Comparison of ENCODE assay signal across 17 cellular contexts in the genomic region with DNA sequence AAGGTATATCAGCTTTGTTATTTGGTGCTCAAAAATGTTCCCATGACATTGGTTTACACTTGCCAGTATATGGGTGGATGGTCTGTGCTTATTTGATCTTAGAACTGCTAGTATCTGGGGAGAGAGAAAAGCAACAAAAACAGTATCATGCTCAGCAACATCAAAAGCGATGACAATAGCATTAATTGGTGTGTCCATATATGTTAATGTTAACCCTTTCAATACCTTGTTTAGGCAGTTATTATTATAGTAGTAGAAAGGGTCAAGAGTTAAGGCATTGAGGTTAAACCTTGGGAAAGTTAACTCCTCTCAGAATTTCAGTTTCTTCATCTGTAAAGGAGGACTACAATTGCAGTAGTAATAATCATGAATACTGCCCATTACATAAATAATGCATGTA. TPM values are rescaled to one million over a fixed set of nuclear protein-coding genes. Genes with fewer than 3 reads are reported as not detected.
DNase-seq lines count a peak whose midpoint lies in the region; ATAC-seq, FAIRE-seq and TF ChIP-seq lines count a peak whose summit lies in the region.
"Had no signal": no experiment of that assay in that cellular context is flagged by ENCODE, and none has a peak within 500 bp of the region (broad histone marks: within the 10 kb centered on the region; RNA-seq: fewer than 3 reads in every experiment).

No MANE protein-coding gene starts in this region.

- ATAC-seq in heart left ventricle, result no peak
- no peak for ATAC-seq in left cardiac atrium
- no peak for ATAC-seq in HepG2
- ATAC-seq in right lobe of liver, result no peak
- no peak for ATAC-seq in psoas muscle
- ATAC-seq in HG02571 (IDR thresholded peaks at IDR 0.05; ENCODE audit: unreplicated experiment), result no peak
- ATAC-seq: CD8-positive, alpha-beta T cell; GM23338 had no signal

- no peak for DNase-seq in heart left ventricle
- no peak for DNase-seq in left cardiac atrium
- no peak for DNase-seq in HepG2 (ENCODE audit: low spot score)
- DNase-seq in right lobe of liver, result no peak
- DNase-seq in psoas muscle, result no peak
- DNase-seq in MM.1S, result no peak
- DNase-seq: 8988T; Calu3; CD8-positive, alpha-beta T cell; DMS79 treated with DMSO at 0.1 percent for 48 hours; GF-D8; HCEC 1CT had no signal

- H3K27ac ChIP-seq in heart left ventricle, result peak overlapping the region in 11 of 12 donors; percentile 37 to 79 (median 57)
- H3K27ac ChIP-seq in HepG2 (ENCODE audit: extremely low read length, insufficient read depth, low read length), result no peak overlapping the region
- H3K27ac ChIP-seq in right lobe of liver, result peak overlapping the region in 1 of 3 donors; percentile 39
- peak overlapping the region; percentile 50 for H3K27ac ChIP-seq in psoas muscle
- no peak overlapping the region for H3K27ac ChIP-seq in MM.1S (ENCODE audit: low read length)
- H3K27ac ChIP-seq: BLaER1 treated with 17β-estradiol and CSF1 and Interleukin-3, amounts not matched to agents 10 nM and 100 nM; HL-60 had no signal

- no peak for TF ChIP-seq CTCF in heart left ventricle (IDR thresholded peaks at IDR 0.05)
- TF ChIP-seq CTCF in HepG2 (CRISPR knock-in tag; IDR thresholded peaks at IDR 0.05), result no peak
- no peak for TF ChIP-seq CTCF in right lobe of liver (IDR thresholded peaks at IDR 0.05)
- TF ChIP-seq CTCF in psoas muscle (IDR thresholded peaks at IDR 0.05), result no peak
- TF ChIP-seq CTCF in MM.1S (IDR thresholded peaks at IDR 0.05; ENCODE audit: low read length), result no peak

- no TSS peak for BruUV-seq in HepG2 (replicated peaks; lab: Mats Ljungman, UMichigan)

- no peaks in the 10 kb centered on the region for H3K27me3 ChIP-seq in heart left ventricle
- H3K27me3 ChIP-seq in HepG2 (ENCODE audit: control insufficient read depth in 1 of 2, insufficient read depth in 2 of 2, low read length in 2 of 2), result no peaks in the 10 kb centered on the region
- no peaks in the 10 kb centered on the region for H3K27me3 ChIP-seq in right lobe of liver
- H3K27me3 ChIP-seq in psoas muscle (ENCODE audit: insufficient read depth in 3 of 3, low read length in 2 of 3), result no peaks in the 10 kb centered on the region
- H3K27me3 ChIP-seq in MM.1S (replicated peaks; ENCODE audit: insufficient read depth, low read length), result no peaks in the 10 kb centered on the region
- H3K27me3 ChIP-seq: BLaER1 treated with 17β-estradiol and CSF1 and Interleukin-3, amounts not matched to agents 10 nM and 100 nM had no signal

- TF ChIP-seq EP300 in HepG2 (IDR thresholded peaks at IDR 0.05; ENCODE audit: low read depth in 2 of 2, low read length in 2 of 2) (no peak), HepG2 (CRISPR knock-in tag; IDR thresholded peaks at IDR 0.05; ENCODE audit: borderline replicate concordance) (no peak)

- H3K36me3 ChIP-seq in heart left ventricle (no peaks in the 10 kb centered on the region), HepG2 (replicated peaks in 1 of 2; ENCODE audit: control insufficient read depth in 1 of 2, insufficient read depth in 2 of 2, low read length in 2 of 2) (no peaks in the 10 kb centered on the region), right lobe of liver (no peaks in the 10 kb centered on the region), psoas muscle (ENCODE audit: insufficient read depth in 1 of 2, low read depth in 1 of 2) (no peaks in the 10 kb centered on the region), MM.1S (replicated peaks; ENCODE audit: insufficient read depth, low read length) (no peaks in the 10 kb centered on the region)
- H3K36me3 ChIP-seq: BLaER1 treated with 17β-estradiol and CSF1 and Interleukin-3, amounts not matched to agents 10 nM and 100 nM had no signal

- intact Hi-C loops in heart left ventricle (cut with DNase I), result no loop called here
- intact Hi-C loops in left cardiac atrium (cut with DNase I), result no loop called here
- intact Hi-C loops in HepG2 (cut with micrococcal nuclease; ENCODE audit: unreplicated experiment), result no loop called here
- intact Hi-C loops in right lobe of liver (cut with DNase I), result no loop called here
- intact Hi-C loops in psoas muscle (cut with DNase I), result no loop called here

- in situ Hi-C loops in HepG2 (cut with HindIII; ENCODE audit: extremely low pct_ligation_motif_present, low pct_unique_long_range_greater_than_20kb), result no loop called here

- H4K20me1 ChIP-seq in HepG2 (ENCODE audit: insufficient read depth, low read length) (no peaks in the 10 kb centered on the region), MM.1S (ENCODE audit: insufficient read depth, low read length) (no peaks in the 10 kb centered on the region)
- H4K20me1 ChIP-seq: BLaER1 treated with 17β-estradiol and CSF1 and Interleukin-3, amounts not matched to agents 10 nM and 100 nM had no signal

- H3K4me3 ChIP-seq in heart left ventricle (peak overlapping the region in 1 of 12 donors; percentile 30), HepG2 (replicated peaks in 1 of 3; ENCODE audit: insufficient read depth in 1 of 3, low read depth in 2 of 3, low read length in 3 of 3) (no peak overlapping the region), right lobe of liver (no peak overlapping the region), psoas muscle (no peak overlapping the region), MM.1S (ENCODE audit: low read length) (no peak overlapping the region)
- H3K4me3 ChIP-seq: BLaER1 treated with 17β-estradiol and CSF1 and Interleukin-3, amounts not matched to agents 10 nM and 100 nM; GM23338 had no signal

- peaks cover 0 to 53% (median 35%) of the 10 kb centered on the region in 12 donors for H3K4me1 ChIP-seq in heart left ventricle
- H3K4me1 ChIP-seq in HepG2 (ENCODE audit: insufficient read depth, low read length), result peaks cover 23% of the 10 kb centered on the region
- H3K4me1 ChIP-seq in right lobe of liver, result peaks cover 0 to 10% (median 0%) of the 10 kb centered on the region in 4 donors
- H3K4me1 ChIP-seq in psoas muscle, result peaks cover 38% of the 10 kb centered on the region
- peaks cover 1% of the 10 kb centered on the region for H3K4me1 ChIP-seq in MM.1S (ENCODE audit: low read length)
- H3K4me1 ChIP-seq: BLaER1 treated with 17β-estradiol and CSF1 and Interleukin-3, amounts not matched to agents 10 nM and 100 nM had no signal

- no peak for TF ChIP-seq RAD21 in HepG2 (CRISPR knock-in tag; IDR thresholded peaks at IDR 0.05)

- H3K9me2 ChIP-seq in MM.1S (replicated peaks; ENCODE audit: insufficient read depth, low read length), result no peaks in the 10 kb centered on the region

- WGBS in heart left ventricle, 4 donors, result 58 to 75% (median 72%) methylated on average over 1 of the region's 1 CpG
- 93% methylated on average over 1 of the region's 1 CpG for WGBS in HepG2 (ENCODE audit: low lambda C conversion rate)
- WGBS in right lobe of liver (ENCODE audit: insufficient coverage, low coverage, low lambda C conversion rate, missing lambda C conversion rate), result 57% methylated on average over 1 of the region's 1 CpG
- WGBS in psoas muscle, 3 donors, result 58 to 68% (median 59%) methylated on average over 1 of the region's 1 CpG

- H3K4me2 ChIP-seq in HepG2 (ENCODE audit: low read depth, low read length), result no peak overlapping the region
- H3K4me2 ChIP-seq in MM.1S (ENCODE audit: low read depth, low read length), result no peak overlapping the region
- H3K4me2 ChIP-seq: BLaER1 treated with 17β-estradiol and CSF1 and Interleukin-3, amounts not matched to agents 10 nM and 100 nM; GM23338 had no signal

- POLR2A ChIA-PET in HepG2 (lab: Yijun Ruan, JAX), result no interaction called here

- TF ChIP-seq POLR2A in heart left ventricle (IDR thresholded peaks at IDR 0.05) (no peak), HepG2 (IDR thresholded peaks at IDR 0.05; ENCODE audit: insufficient read depth in 1 of 2, low read depth in 2 of 2, low read length in 2 of 2) (no peak), right lobe of liver (IDR thresholded peaks at IDR 0.05) (no peak)

- H3K9ac ChIP-seq in HepG2 (ENCODE audit: insufficient read depth, low read depth, low read length) (no peak overlapping the region), MM.1S (ENCODE audit: low read length) (no peak overlapping the region)
- H3K9ac ChIP-seq: BLaER1 treated with 17β-estradiol and CSF1 and Interleukin-3, amounts not matched to agents 10 nM and 100 nM had no signal

- no peaks in the 10 kb centered on the region for H3F3A ChIP-seq in MM.1S (ENCODE audit: insufficient read depth, low read length)

- H2AFZ ChIP-seq in HepG2 (ENCODE audit: low read length) (no peak overlapping the region), MM.1S (ENCODE audit: low read length) (no peak overlapping the region)
- H2AFZ ChIP-seq: GM23338 had no signal

- no peaks in the 10 kb centered on the region for H3K79me2 ChIP-seq in HepG2 (ENCODE audit: insufficient read depth, low read length)
- H3K79me2 ChIP-seq in MM.1S (ENCODE audit: low read length), result no peaks in the 10 kb centered on the region

- no peak for FAIRE-seq in HepG2 (lab: Jason Lieb, UNC)
- FAIRE-seq: H54 had no signal

- H3K9me3 ChIP-seq in heart left ventricle (no peaks in the 10 kb centered on the region), HepG2 (ENCODE audit: low read length) (no peaks in the 10 kb centered on the region), right lobe of liver (no peaks in the 10 kb centered on the region), psoas muscle (no peaks in the 10 kb centered on the region), MM.1S (replicated peaks; ENCODE audit: insufficient read depth, low read length) (no peaks in the 10 kb centered on the region)
- H3K9me3 ChIP-seq: BLaER1 treated with 17β-estradiol and CSF1 and Interleukin-3, amounts not matched to agents 10 nM and 100 nM had no signal

- CTCF ChIA-PET in HepG2 (lab: Yijun Ruan, JAX; ENCODE audit: low intra/inter-chr PET ratio, low total read pairs), result no interaction called here

RNA-seq across cellular contexts. Expression of a gene that starts 37.4 kb away (rescaled TPM):
- total RNA-seq in heart left ventricle (100 to 1,000 TPM in 7 of 9 donors, 10 to 100 TPM in 2; 82.1 to 373 (median 161) TPM), left cardiac atrium (100 to 1,000 TPM; 122 to 202 TPM), HepG2 (2016; rRNA removed; fragmentation: Illumina TruSeq; extraction: Trizol) (230 and 368 TPM in 2 replicates), right lobe of liver (100 to 1,000 TPM in 5 of 6 experiments, 10 to 100 TPM in 1; 77.0 to 463 (median 290) TPM), psoas muscle (100 to 1,000 TPM; 287 to 428 (median 331) TPM)
- polyA plus RNA-seq in heart left ventricle (100 to 1,000 TPM in 1 of 2 donors, 10 to 100 TPM in 1; 39.7 to 195 TPM), HepG2 (2011; rRNA removed) (861 and 880 TPM in 2 replicates), psoas muscle (100 to 1,000 TPM in 2 of 3 donors, 10 to 100 TPM in 1; 35.8 to 317 (median 180) TPM)
- total RNA-seq in HepG2 (2016; cell fraction: cytosol; rRNA removed; fragmentation: Illumina TruSeq; extraction: Trizol; ENCODE audit: low read depth), result 31.8 and 45.4 TPM in 2 replicates
- 210 and 375 TPM in 2 replicates for total RNA-seq in HepG2 (2016; cell fraction: insoluble cytoplasmic fraction; rRNA removed; fragmentation: Illumina TruSeq; extraction: Trizol)
- 98.8 and 127 TPM in 2 replicates for total RNA-seq in HepG2 (2016; cell fraction: membrane; rRNA removed; fragmentation: Illumina TruSeq; extraction: Trizol)
- total RNA-seq in HepG2 (2016; cell fraction: nucleus; rRNA removed; fragmentation: Illumina TruSeq; extraction: Trizol), result 947 and 961 TPM in 2 replicates
- polyA plus RNA-seq in HepG2 (2011; cell fraction: cytosol; rRNA removed), result 346 and 636 TPM in 2 replicates
- polyA plus RNA-seq in HepG2 (2011; cell fraction: nucleus; rRNA removed), result 926 and 1,239 TPM in 2 replicates
- polyA plus RNA-seq in HepG2 (2012), result 836 and 868 TPM in 2 replicates
- 8.1 TPM in 2 replicates for polyA plus RNA-seq in HepG2 (2016; cell fraction: cytosol; fragmentation: Illumina TruSeq; extraction: Trizol; ENCODE audit: low read depth)
- 138 and 148 TPM in 2 replicates for polyA plus RNA-seq in HepG2 (2016; cell fraction: insoluble cytoplasmic fraction; fragmentation: Illumina TruSeq; extraction: Trizol; ENCODE audit: low read depth)
- 24.1 and 28.9 TPM in 2 replicates for polyA plus RNA-seq in HepG2 (2016; cell fraction: membrane; fragmentation: Illumina TruSeq; extraction: Trizol; ENCODE audit: low read depth)
- 882 and 909 TPM in 2 replicates for polyA plus RNA-seq in HepG2 (2016; cell fraction: nucleus; fragmentation: Illumina TruSeq; extraction: Trizol; ENCODE audit: insufficient read depth, low read depth)
- 406 and 1,055 TPM in 2 replicates for polyA minus RNA-seq in HepG2 (2011; rRNA and poly(A)+ RNA removed; ENCODE audit: low replicate concordance)
- 1,075 and 1,302 TPM in 2 replicates for polyA minus RNA-seq in HepG2 (2011; cell fraction: cytosol; rRNA and poly(A)+ RNA removed)
- 2,125 and 2,864 TPM in 2 replicates for polyA minus RNA-seq in HepG2 (2011; cell fraction: nucleus; rRNA and poly(A)+ RNA removed)

Comparison
In these comparisons a context has a peak if more than half of its experiments do, and no peak if none do; other contexts are left out.
1. H3K27ac ChIP-seq: peak in heart left ventricle (11 of 12) and psoas muscle (single experiment); none in HepG2 (single experiment) and MM.1S (single experiment).